ENCODE assay signal across 8 cellular contexts in genomic region chr18:12287684-12288405, GRCh38. TPM values are rescaled to one million over a fixed set of nuclear protein-coding genes. Genes with fewer than 3 reads are reported as not detected.
A peak's percentile ranks its signal among the peaks of the same experiment; 100 is the strongest.
DNase-seq lines count a peak whose midpoint lies in the region; ATAC-seq and TF ChIP-seq lines count a peak whose summit lies in the region.

No MANE protein-coding gene starts in this region.

- no peaks in the 10 kb centered on the region for H3K27me3 ChIP-seq in PC-9 (ENCODE audit: insufficient read depth, low read depth)

- peak overlapping the region; percentile 83 to 86 (median 85) for H3K4me3 Mint-ChIP-seq in nephron

- H3K9me2 ChIP-seq in PC-9 (ENCODE audit: insufficient read depth) = no peaks in the 10 kb centered on the region

- BruUV-seq in PC-9 (replicated peaks; lab: Mats Ljungman, UMichigan) = TSS peak; percentile 96

- peak overlapping the region; percentile 87 for H3K4me2 ChIP-seq in PC-9

- peaks cover 7% of the 10 kb centered on the region; the same call in 1 of the 2 replicates for H3F3A ChIP-seq in PC-9 (ENCODE audit: insufficient read depth, low read depth)

- H3K27ac Mint-ChIP-seq in nephron = peak overlapping the region; percentile 30 to 62 (median 40)

- H3K4me1 ChIP-seq in PC-9 (replicated peaks; ENCODE audit: insufficient read depth) = peaks cover 6% of the 10 kb centered on the region; the same call in 1 of the 2 replicates

- TF ChIP-seq CTCF in PC-9 (conservative IDR thresholded peaks at IDR 0.05) (no peak), nephron (IDR thresholded peaks at IDR 0.05; ENCODE audit: unreplicated experiment in 3 of 3) (no peak)

- H3K9me3 Mint-ChIP-seq in nephron = no peaks in the 10 kb centered on the region

- H3K79me2 ChIP-seq in PC-9 (ENCODE audit: low read depth) = no peaks in the 10 kb centered on the region

- peak overlapping the region; percentile 81 for H2AFZ ChIP-seq in PC-9

- DNase-seq in CD1c-positive myeloid dendritic cell (ENCODE audit: extremely low spot score) (peak; percentile 53), PC-9 (peak; percentile 76 to 91), fibroblast of gingiva (ENCODE audit: low read depth) (peak; percentile 73), NCI-H1436 treated with DMSO at 0.1 percent for 48 hours (lab: John Stamatoyannopoulos, UW) (no peak)
- no peak for DNase-seq in stimulated activated CD4-positive, alpha-beta T cell treated with anti-CD3 and anti-CD28 coated beads, Interleukin-4, amount 100 ng/mL, for 1 hour

- peak overlapping the region; percentile 33; the same call in 1 of the 2 replicates for H3K27ac ChIP-seq in PC-9

- CTCF ChIA-PET in PC-9 (lab: Charles Lee) = interaction anchor here (0.6 to 1.1 kb wide), 3 partner anchors 16 to 41 kb away, joined by 3 to 4 read pairs (median 4); no protein-coding TSS in a partner anchor

- peaks cover 50% of the 10 kb centered on the region for H3K27me3 Mint-ChIP-seq in nephron (ENCODE audit: low read depth)

- no peaks in the 10 kb centered on the region for H3K36me3 Mint-ChIP-seq in nephron (ENCODE audit: low read depth)

- ATAC-seq in GM18861 (IDR thresholded peaks at IDR 0.05; ENCODE audit: unreplicated experiment) = no peak
- no peak for ATAC-seq in GM21529 (IDR thresholded peaks at IDR 0.05; ENCODE audit: unreplicated experiment)

- H3K4me1 Mint-ChIP-seq in nephron = peaks cover 36% of the 10 kb centered on the region

- no peaks in the 10 kb centered on the region for H3K36me3 ChIP-seq in PC-9 (ENCODE audit: low read depth)

- H3K9me3 ChIP-seq in PC-9 (ENCODE audit: insufficient read depth, low read depth) = no peaks in the 10 kb centered on the region

- intact Hi-C loops in PC-9 (cut with micrococcal nuclease; ENCODE audit: unreplicated experiment) = loop anchor here (1.0 to 2.0 kb wide), 3 partner anchors 20 to 89 kb away; partner anchors contain the start of genes AFG3L2 and TUBB6

- peak overlapping the region; percentile 56 for H3K4me3 ChIP-seq in PC-9

- no peaks in the 10 kb centered on the region for H4K20me1 ChIP-seq in PC-9 (ENCODE audit: insufficient read depth)

- POLR2A ChIA-PET in PC-9 (lab: Charles Lee; ENCODE audit: unreplicated experiment) = interaction anchor here (0.7 to 1.4 kb wide), 3 partner anchors 21 to 90 kb away, joined by 4 to 10 read pairs (median 7); no protein-coding TSS in a partner anchor

RNA-seq across cellular contexts. Expression of gene TUBB6, which starts 20.2 kb away (rescaled TPM):
- total RNA-seq in PC-9 (2021) = 42.2 and 47.9 TPM in 2 replicates

RNA-seq across cellular contexts. Expression of gene CIDEA, which starts 33.7 kb away (rescaled TPM):
- total RNA-seq in PC-9 (2021) = not detected in 2 replicates

Comparison
In these comparisons a context has a peak if more than half of its experiments do, and no peak if none do; other contexts are left out.
1. DNase-seq: peak in CD1c-positive myeloid dendritic cell (single experiment), PC-9 (2 of 2) and fibroblast of gingiva (single experiment); none in NCI-H1436 treated with DMSO at 0.1 percent for 48 hours (single experiment) and stimulated activated CD4-positive, alpha-beta T cell treated with anti-CD3 and anti-CD28 coated beads, Interleukin-4, amount 100 ng/mL, for 1 hour (single experiment).